8 cellular contexts compared by ENCODE assay signal in the genomic region with DNA sequence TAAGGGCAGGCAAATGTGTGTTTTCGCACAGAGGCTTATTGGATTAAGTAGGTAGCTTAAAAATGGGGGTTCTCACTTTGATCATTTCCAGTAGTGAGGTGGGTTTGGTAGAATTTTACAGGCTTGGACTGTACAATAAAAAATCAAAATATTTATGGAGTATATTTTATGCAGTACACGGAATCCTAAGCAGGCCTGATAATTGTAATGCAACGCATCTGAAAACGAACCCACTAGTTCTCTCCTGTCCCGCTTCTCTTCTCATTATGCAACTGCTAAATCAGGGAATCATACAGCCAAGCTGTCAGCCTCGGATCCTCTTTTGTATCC. TPM values are rescaled to one million over a fixed set of nuclear protein-coding genes. Genes with fewer than 3 reads are reported as not detected.
DNase-seq lines count a peak whose midpoint lies in the region; ATAC-seq and TF ChIP-seq lines count a peak whose summit lies in the region.

No MANE protein-coding gene starts in this region.

- no peak for TF ChIP-seq POLR2A in ovary (IDR thresholded peaks at IDR 0.05)

- H3K4me3 ChIP-seq in LNCaP clone FGC (ENCODE audit: low read depth, low read length), result peak overlapping the region; percentile 97; the same call in 1 of the 2 replicates
- peak overlapping the region; percentile 88 for H3K4me3 ChIP-seq in ovary

- H3K4me1 ChIP-seq in ovary (ENCODE audit: insufficient read depth), result peaks cover 5% of the 10 kb centered on the region

- DNase-seq in LNCaP clone FGC (ENCODE audit: low read depth), result no peak
- DNase-seq in dermis blood vessel endothelial cell, result peak; percentile 1
- DNase-seq in ovary, result no peak
- DNase-seq in NCI-H187 (lab: John Stamatoyannopoulos, UW), result no peak
- DNase-seq in cerebellar cortex (ENCODE audit: low spot score), result no peak
- DNase-seq in AG08395 (ENCODE audit: low spot score), result no peak

- ATAC-seq in GM18499 (IDR thresholded peaks at IDR 0.05; ENCODE audit: insufficient read depth, unreplicated experiment) (peak; percentile 0), HG03108 (IDR thresholded peaks at IDR 0.05; ENCODE audit: unreplicated experiment) (no peak)

- TF ChIP-seq EP300 in ovary (IDR thresholded peaks at IDR 0.05), result no peak

- H3K27ac ChIP-seq in ovary, result peak overlapping the region; percentile 35 to 71

- no peaks in the 10 kb centered on the region for H3K27me3 ChIP-seq in ovary

- intact Hi-C loops in ovary (cut with DNase I), result no loop called here

- 35 to 43% (median 40%) methylated on average over 6 of the region's 6 CpGs for WGBS in ovary, 3 donors

- TF ChIP-seq CTCF in LNCaP clone FGC (IDR thresholded peaks at IDR 0.05; ENCODE audit: control insufficient read depth, extremely low read depth, insufficient read depth) (no peak), ovary (IDR thresholded peaks at IDR 0.05) (no peak)

- peaks cover under 1% of the 10 kb centered on the region for H3K36me3 ChIP-seq in ovary

- no peaks in the 10 kb centered on the region for H3K9me3 ChIP-seq in ovary

RNA-seq across cellular contexts. Expression of a gene that starts 0.4 kb away (rescaled TPM):
- total RNA-seq in dermis blood vessel endothelial cell, result 21.1 and 28.2 TPM in 2 replicates
- 10 to 100 TPM in 6 of 7 donors, 1 to 10 TPM in 1; 9.5 to 23.5 (median 14.4) TPM for total RNA-seq in ovary
- 1 to 10 TPM; 5.9 to 9.9 TPM for polyA plus RNA-seq in ovary
